In genomic region chr3:61847784-61848462, GRCh38 we compare ENCODE assay signal across 9 cellular contexts.
A peak's percentile ranks its signal among the peaks of the same experiment; 100 is the strongest.
DNase-seq lines count a peak whose midpoint lies in the region; ATAC-seq, FAIRE-seq and TF ChIP-seq lines count a peak whose summit lies in the region.
"Had no signal": no experiment of that assay in that cellular context is flagged by ENCODE, and none has a peak within 500 bp of the region (broad histone marks: within the 10 kb centered on the region; RNA-seq: fewer than 3 reads in every experiment).

No MANE protein-coding gene starts in this region.

- H3K4me2 ChIP-seq in HepG2 (ENCODE audit: low read depth, low read length), result 0 out of 2 replicates have a peak overlapping the region, but pooled peaks have one; percentile 16

- POLR2A ChIA-PET in HepG2 (lab: Yijun Ruan, JAX), result no interaction called here
- POLR2A ChIA-PET in CD8-positive, alpha-beta T cell (lab: Charles Lee), result no interaction called here

- no peak for TF ChIP-seq CTCF in epithelial cell of proximal tubule (conservative IDR thresholded peaks at IDR 0.05; ENCODE audit: low read depth, low read length)
- no peak for TF ChIP-seq CTCF in HepG2 (CRISPR knock-in tag; IDR thresholded peaks at IDR 0.05)
- no peak for TF ChIP-seq CTCF in CD8-positive, alpha-beta T cell (IDR thresholded peaks at IDR 0.05)

- H3K36me3 Mint-ChIP-seq in CD8-positive, alpha-beta T cell, result no peaks in the 10 kb centered on the region
- H3K36me3 Mint-ChIP-seq in activated T-cell treated with anti-CD3 and anti-CD28 coated beads, Interleukin-2, amount 50 U/mL, for 4 hours (ENCODE audit: insufficient read depth), result no peaks in the 10 kb centered on the region

- no peak for TF ChIP-seq EP300 in HepG2 (IDR thresholded peaks at IDR 0.05; ENCODE audit: low read depth in 2 of 2, low read length in 2 of 2)
- TF ChIP-seq EP300 in HepG2 (CRISPR knock-in tag; IDR thresholded peaks at IDR 0.05; ENCODE audit: borderline replicate concordance), result no peak

- no peak overlapping the region for H3K4me3 Mint-ChIP-seq in CD8-positive, alpha-beta T cell
- no peak overlapping the region for H3K4me3 Mint-ChIP-seq in activated T-cell treated with anti-CD3 and anti-CD28 coated beads, Interleukin-2, amount 50 U/mL, for 4 hours
- H3K4me3 Mint-ChIP-seq: T-helper 17 cell had no signal

- DNase-seq in M059J (ENCODE audit: low read depth) (peak; percentile 39), epithelial cell of proximal tubule (ENCODE audit: low read depth) (no peak), HepG2 (ENCODE audit: low spot score) (peak; percentile 17), HPDE6-E6E7 (ENCODE audit: extremely low spot score) (no peak)
- no peak for DNase-seq in CD8-positive, alpha-beta T cell
- no peak for DNase-seq in activated T-cell treated with anti-CD3 and anti-CD28 coated beads, Interleukin-2, amount 50 U/mL, for 4 hours
- DNase-seq: T-helper 17 cell had no signal

- H3K4me1 ChIP-seq in HepG2 (ENCODE audit: insufficient read depth, low read length) (peaks cover 20% of the 10 kb centered on the region), subcutaneous abdominal adipose tissue (ENCODE audit: control insufficient read depth in 5 of 5, insufficient read depth in 5 of 5, low read length in 5 of 5) (peaks cover 9 to 39% (median 33%) of the 10 kb centered on the region in 5 donors)
- H3K4me1 ChIP-seq in CD8-positive, alpha-beta T cell (ENCODE audit: insufficient read depth, low read length), result no peaks in the 10 kb centered on the region

- no peaks in the 10 kb centered on the region for H3K36me3 ChIP-seq in HepG2 (replicated peaks in 1 of 2; ENCODE audit: control insufficient read depth in 1 of 2, insufficient read depth in 2 of 2, low read length in 2 of 2)
- H3K36me3 ChIP-seq in subcutaneous abdominal adipose tissue (ENCODE audit: control insufficient read depth in 5 of 5, insufficient read depth in 5 of 5, low read length in 5 of 5), result no peaks in the 10 kb centered on the region
- H3K36me3 ChIP-seq in CD8-positive, alpha-beta T cell (ENCODE audit: insufficient read depth, low read length), result no peaks in the 10 kb centered on the region

- TF ChIP-seq POLR2A in HepG2 (IDR thresholded peaks at IDR 0.05; ENCODE audit: insufficient read depth in 1 of 2, low read depth in 2 of 2, low read length in 2 of 2), result no peak

- no peaks in the 10 kb centered on the region for H3K4me1 Mint-ChIP-seq in CD8-positive, alpha-beta T cell (ENCODE audit: low read depth)
- H3K4me1 Mint-ChIP-seq in activated T-cell treated with anti-CD3 and anti-CD28 coated beads, Interleukin-2, amount 50 U/mL, for 4 hours (ENCODE audit: low read depth), result no peaks in the 10 kb centered on the region
- H3K4me1 Mint-ChIP-seq: T-helper 17 cell had no signal

- H3K9me3 ChIP-seq in HepG2 (ENCODE audit: low read length) (no peaks in the 10 kb centered on the region), subcutaneous abdominal adipose tissue (ENCODE audit: control insufficient read depth in 5 of 5, low read length in 5 of 5) (no peaks in the 10 kb centered on the region)
- H3K9me3 ChIP-seq in CD8-positive, alpha-beta T cell (ENCODE audit: low read length), result no peaks in the 10 kb centered on the region

- ATAC-seq in HepG2 (peak; percentile 94), HG03432 (IDR thresholded peaks at IDR 0.05; ENCODE audit: unreplicated experiment) (no peak)
- no peak for ATAC-seq in CD8-positive, alpha-beta T cell
- ATAC-seq in activated T-cell treated with anti-CD3 and anti-CD28 coated beads, Interleukin-2, amount 50 U/mL, for 4 hours, result no peak
- ATAC-seq: T-helper 17 cell had no signal

- in situ Hi-C loops in HepG2 (cut with HindIII; ENCODE audit: extremely low pct_ligation_motif_present, low pct_unique_long_range_greater_than_20kb), result no loop called here

- no peak overlapping the region for H3K27ac Mint-ChIP-seq in CD8-positive, alpha-beta T cell
- H3K27ac Mint-ChIP-seq: T-helper 17 cell had no signal

- no peaks in the 10 kb centered on the region for H4K20me1 ChIP-seq in HepG2 (ENCODE audit: insufficient read depth, low read length)

- no peaks in the 10 kb centered on the region for H3K27me3 Mint-ChIP-seq in CD8-positive, alpha-beta T cell (ENCODE audit: low read depth)
- H3K27me3 Mint-ChIP-seq in activated T-cell treated with anti-CD3 and anti-CD28 coated beads, Interleukin-2, amount 50 U/mL, for 4 hours (ENCODE audit: low read depth), result no peaks in the 10 kb centered on the region
- H3K27me3 Mint-ChIP-seq: T-helper 17 cell had no signal

- H3K9ac ChIP-seq in HepG2 (ENCODE audit: insufficient read depth, low read depth, low read length), result no peak overlapping the region
- H3K9ac ChIP-seq in subcutaneous abdominal adipose tissue (ENCODE audit: low read length in 5 of 5), result no peak overlapping the region

- H3K4me3 ChIP-seq in epithelial cell of proximal tubule (ENCODE audit: low read depth, low read length) (peak overlapping the region; percentile 18), HepG2 (replicated peaks in 1 of 3; ENCODE audit: insufficient read depth in 1 of 3, low read depth in 2 of 3, low read length in 3 of 3) (no peak overlapping the region), subcutaneous abdominal adipose tissue (ENCODE audit: low read depth in 1 of 5, low read length in 5 of 5) (peak overlapping the region in 4 of 5 donors; percentile 17 to 52 (median 32))
- H3K4me3 ChIP-seq in CD8-positive, alpha-beta T cell (ENCODE audit: low read depth, low read length), result no peak overlapping the region

- intact Hi-C loops in HepG2 (cut with micrococcal nuclease; ENCODE audit: unreplicated experiment), result no loop called here
- intact Hi-C loops in CD8-positive, alpha-beta T cell (cut with DNase I, micrococcal nuclease), result no loop called here

- no TSS peak for BruUV-seq in HepG2 (replicated peaks; lab: Mats Ljungman, UMichigan)

- H3K27me3 ChIP-seq in HepG2 (ENCODE audit: control insufficient read depth in 1 of 2, insufficient read depth in 2 of 2, low read length in 2 of 2) (no peaks in the 10 kb centered on the region), subcutaneous abdominal adipose tissue (ENCODE audit: control insufficient read depth in 5 of 5, insufficient read depth in 4 of 5, low read length in 5 of 5) (no peaks in the 10 kb centered on the region)
- no peaks in the 10 kb centered on the region for H3K27me3 ChIP-seq in CD8-positive, alpha-beta T cell (ENCODE audit: insufficient read depth, low read length)

- TF ChIP-seq RAD21 in HepG2 (CRISPR knock-in tag; IDR thresholded peaks at IDR 0.05), result no peak

- no peak overlapping the region for H2AFZ ChIP-seq in HepG2 (ENCODE audit: low read length)

- no peaks in the 10 kb centered on the region for H3K9me3 Mint-ChIP-seq in CD8-positive, alpha-beta T cell
- H3K9me3 Mint-ChIP-seq in activated T-cell treated with anti-CD3 and anti-CD28 coated beads, Interleukin-2, amount 50 U/mL, for 4 hours, result no peaks in the 10 kb centered on the region

- CTCF ChIA-PET in HepG2 (lab: Yijun Ruan, JAX; ENCODE audit: low intra/inter-chr PET ratio, low total read pairs), result no interaction called here
- CTCF ChIA-PET in CD8-positive, alpha-beta T cell (lab: Charles Lee), result no interaction called here

- FAIRE-seq in HepG2 (lab: Jason Lieb, UNC), result peak; percentile 37

- peak overlapping the region; percentile 28 for H3K27ac ChIP-seq in HepG2 (ENCODE audit: extremely low read length, insufficient read depth, low read length)
- H3K27ac ChIP-seq in subcutaneous abdominal adipose tissue (ENCODE audit: low read depth, low read length), result peak overlapping the region; percentile 61
- H3K27ac ChIP-seq in CD8-positive, alpha-beta T cell (ENCODE audit: low read depth, low read length), result no peak overlapping the region

- 61% methylated on average over 6 of the region's 7 CpGs for WGBS in HepG2 (ENCODE audit: low lambda C conversion rate)

- H3K79me2 ChIP-seq in HepG2 (ENCODE audit: insufficient read depth, low read length), result peaks cover 2% of the 10 kb centered on the region

TF ChIP-seq in HepG2, 621 proteins besides CTCF, POLR2A, EP300 and RAD21 (continues in another document):
- TF ChIP-seq ZNF362 (CRISPR knock-in tag; IDR thresholded peaks at IDR 0.05; ENCODE audit: borderline replicate concordance) (no peak), ZNF749 (CRISPR knock-in tag; IDR thresholded peaks at IDR 0.05; ENCODE audit: borderline replicate concordance) (no peak), HMGA1 (CRISPR knock-in tag; conservative IDR thresholded peaks at IDR 0.05) (no peak), ZNF704 (CRISPR knock-in tag; IDR thresholded peaks at IDR 0.05; ENCODE audit: borderline replicate concordance) (no peak), NFKB2 (CRISPR knock-in tag; IDR thresholded peaks at IDR 0.05; ENCODE audit: borderline replicate concordance) (no peak), IRF1 (CRISPR knock-in tag; IDR thresholded peaks at IDR 0.05; ENCODE audit: low read depth) (no peak), TOPORS (CRISPR knock-in tag; IDR thresholded peaks at IDR 0.05) (no peak)

Comparison
In these comparisons a context has a peak if more than half of its experiments do, and no peak if none do; other contexts are left out.
1. DNase-seq: peak in M059J (single experiment) and HepG2 (single experiment); none in epithelial cell of proximal tubule (single experiment), HPDE6-E6E7 (single experiment), CD8-positive, alpha-beta T cell (0 of 7) and activated T-cell treated with anti-CD3 and anti-CD28 coated beads, Interleukin-2, amount 50 U/mL, for 4 hours (single experiment).
2. H3K4me3 ChIP-seq: peak in epithelial cell of proximal tubule (single experiment) and subcutaneous abdominal adipose tissue (4 of 5); none in HepG2 (0 of 3) and CD8-positive, alpha-beta T cell (single experiment).